In the genomic region with DNA sequence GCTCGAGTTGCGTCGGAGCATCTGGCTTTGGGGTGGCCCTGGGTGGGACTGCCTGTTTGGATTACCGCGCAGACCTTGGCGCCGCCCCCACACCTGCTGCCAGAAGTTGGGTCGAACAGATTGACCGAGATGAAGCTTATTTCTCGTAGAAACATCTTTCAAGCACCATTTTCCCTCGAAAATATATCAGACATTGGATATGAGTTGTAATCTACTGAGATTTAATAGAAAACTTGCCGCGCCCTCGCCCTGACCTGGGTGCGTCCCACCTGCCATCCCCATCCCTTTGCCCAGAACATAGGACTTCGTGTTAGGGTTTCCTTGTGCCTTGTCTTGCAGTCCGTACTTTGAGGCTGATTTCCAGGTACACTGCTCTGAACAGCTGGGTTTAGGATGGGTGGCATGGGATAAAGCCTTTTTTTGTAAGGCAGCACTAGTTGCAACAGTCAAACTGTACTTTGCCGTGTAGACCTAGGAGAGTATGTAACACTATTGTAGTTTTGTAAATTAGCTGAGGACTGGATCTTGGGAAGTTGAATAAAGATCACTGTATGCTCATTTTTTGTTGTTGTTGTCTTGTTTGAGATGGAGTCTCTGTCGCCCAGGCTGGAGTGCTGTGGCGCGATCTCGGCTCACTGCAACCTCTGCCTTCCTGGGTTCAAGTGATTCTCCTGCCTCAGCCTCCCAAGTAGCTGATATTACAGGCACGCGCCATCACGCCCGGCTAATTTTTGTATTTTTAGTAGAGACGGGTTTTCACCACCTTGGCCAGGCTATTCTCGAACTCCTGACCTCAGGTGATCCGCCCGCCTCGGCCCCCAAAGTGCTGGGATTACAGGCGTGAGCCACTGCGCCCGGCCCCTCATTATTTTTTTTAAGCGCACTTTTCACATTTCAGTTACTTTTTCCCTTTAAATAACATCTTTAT, we compare ENCODE assay signal across 8 cellular contexts. TPM values are rescaled to one million over a fixed set of nuclear protein-coding genes. Genes with fewer than 3 reads are reported as not detected.
DNase-seq lines count a peak whose midpoint lies in the region; ATAC-seq, FAIRE-seq and TF ChIP-seq lines count a peak whose summit lies in the region.

No MANE protein-coding gene starts in this region.

- no peak overlapping the region for H3K56ac ChIP-seq in H9 (ENCODE audit: insufficient read length, low read depth, low read length)

- no peak overlapping the region for H4K8ac ChIP-seq in H9 (replicated peaks; ENCODE audit: insufficient read length, low read depth, low read length)

- WGBS in H9 (ENCODE audit: extremely low coverage, insufficient read length, low lambda C conversion rate) = no CpG with 5 or more reads among the region's 35 CpGs
- WGBS in gastroesophageal sphincter (ENCODE audit: low coverage in 1 of 2), 2 donors = 44 to 54% methylated on average over 12 to 28 of the region's 35 CpGs
- WGBS in small intestine, 3 donors = 43 to 45% (median 44%) methylated on average over 35 of the region's 35 CpGs

- H3K27me3 Mint-ChIP-seq in H9 (ENCODE audit: low read depth) = peaks cover 2% of the 10 kb centered on the region; the same call in 1 of the 2 replicates

- peaks cover 20% of the 10 kb centered on the region; the same call in 1 of the 2 replicates for H3K79me2 ChIP-seq in H9 (ENCODE audit: insufficient read depth, low read length)

- no peak overlapping the region for H4K5ac ChIP-seq in H9 (ENCODE audit: insufficient read length, low read depth, low read length)

- no peaks in the 10 kb centered on the region for H3K36me3 ChIP-seq in SK-N-MC (ENCODE audit: insufficient read depth, low read length)
- H3K36me3 ChIP-seq in gastroesophageal sphincter = no peaks in the 10 kb centered on the region
- H3K36me3 ChIP-seq in small intestine (ENCODE audit: control insufficient read depth in 2 of 2, insufficient read depth in 2 of 2, low read length in 2 of 2) = no peaks in the 10 kb centered on the region

- H3K4me2 ChIP-seq in H9 (ENCODE audit: insufficient read depth, insufficient read length, low read length) = peak overlapping the region; percentile 98

- H2AFZ ChIP-seq in H9 (ENCODE audit: low read length) = no peak overlapping the region

- H3K23ac ChIP-seq in H9 (ENCODE audit: insufficient read length, low read depth, low read length) = no peak overlapping the region

- no peak overlapping the region for H2BK15ac ChIP-seq in H9 (ENCODE audit: low read depth, low read length)

- H3K9ac ChIP-seq in H9 (ENCODE audit: extremely low read depth, insufficient read length, low read length) (peak overlapping the region; percentile 94), SK-N-MC (ENCODE audit: insufficient read length) (peak overlapping the region; percentile 79)

- no peak overlapping the region; the same call in 1 of the 2 replicates for H3K4ac ChIP-seq in H9 (ENCODE audit: low read depth, low read length)

- H3K9me3 ChIP-seq in H9 (ENCODE audit: control insufficient read depth, low read depth, low read length) (no peaks in the 10 kb centered on the region), SK-N-MC (ENCODE audit: low read depth, low read length) (no peaks in the 10 kb centered on the region), gastroesophageal sphincter (no peaks in the 10 kb centered on the region), small intestine (ENCODE audit: control insufficient read depth, low read depth) (no peaks in the 10 kb centered on the region)

- no peak overlapping the region for H2BK5ac ChIP-seq in H9 (ENCODE audit: insufficient read length, low read length)

- TF ChIP-seq CTCF in H9 (conservative IDR thresholded peaks at IDR 0.05) (no peak), gastroesophageal sphincter (IDR thresholded peaks at IDR 0.05) (no peak)

- no peak overlapping the region for H2BK20ac ChIP-seq in H9 (ENCODE audit: low read depth, low read length, poor library complexity, severe bottlenecking)

- H3K27me3 ChIP-seq in H9 (ENCODE audit: insufficient read depth, low read length) (no peaks in the 10 kb centered on the region), gastroesophageal sphincter (no peaks in the 10 kb centered on the region), small intestine (ENCODE audit: control insufficient read depth in 2 of 2, insufficient read depth in 2 of 2, low read length in 2 of 2) (no peaks in the 10 kb centered on the region)

- DNase-seq in H9 (no peak), SK-N-MC (ENCODE audit: low read depth, low spot score) (no peak), small intestine (peak; percentile 40), NCI-H1436 (lab: John Stamatoyannopoulos, UW) (no peak), NCI-H1048 (lab: John Stamatoyannopoulos, UW) (no peak)

- peaks cover 4 to 11% (median 10%) of the 10 kb centered on the region in 3 experiments for H3K36me3 Mint-ChIP-seq in H9 (ENCODE audit: insufficient read depth in 1 of 3, low read depth in 3 of 3)

- no peak overlapping the region for H3T11ph ChIP-seq in H9 (ENCODE audit: low read length)

- H3K14ac ChIP-seq in H9 (ENCODE audit: insufficient read depth, low read length) = peak overlapping the region; percentile 81

- no peak for FAIRE-seq in small intestine (lab: Jason Lieb, UNC)

- no peaks in the 10 kb centered on the region for H4K20me1 ChIP-seq in H9 (ENCODE audit: control insufficient read depth, insufficient read depth, insufficient read length)

- H3K4me1 ChIP-seq in H9 (ENCODE audit: insufficient read depth, low read length) (no peaks in the 10 kb centered on the region; the same call in 1 of the 2 replicates), gastroesophageal sphincter (peaks cover 0 to 32% (median 7%) of the 10 kb centered on the region in 3 donors), small intestine (ENCODE audit: control insufficient read depth in 2 of 2, insufficient read depth in 1 of 2, low read depth in 1 of 2, low read length in 1 of 2) (peaks cover 0 to 3% of the 10 kb centered on the region in 2 donors)

- H2AK5ac ChIP-seq in H9 (ENCODE audit: insufficient read length, low read length) = no peak overlapping the region

- no peak overlapping the region for H4K91ac ChIP-seq in H9 (ENCODE audit: insufficient read length, low read depth, low read length)

- H3K4me3 ChIP-seq in SK-N-MC (peak overlapping the region; percentile 100), gastroesophageal sphincter (peak overlapping the region; percentile 68 to 82), small intestine (ENCODE audit: low read depth in 1 of 2, low read length in 2 of 2) (peak overlapping the region; percentile 26 to 80)

- H3K27ac Mint-ChIP-seq in H9 = peak overlapping the region; percentile 98 to 99 (median 99)

- peak overlapping the region; percentile 91 to 94 for H3K4me3 Mint-ChIP-seq in H9

- peaks cover 4% of the 10 kb centered on the region for H3K23me2 ChIP-seq in H9 (ENCODE audit: insufficient read length, low read depth, low read length, poor library complexity, severe bottlenecking)

- no peak for TF ChIP-seq EP300 in gastroesophageal sphincter (IDR thresholded peaks at IDR 0.05)

- no peak overlapping the region for H2BK120ac ChIP-seq in H9 (ENCODE audit: low read depth, low read length, poor library complexity, severe bottlenecking)

- peaks cover 9 to 19% of the 10 kb centered on the region in 2 experiments for H3K4me1 Mint-ChIP-seq in H9

- peaks cover 3% of the 10 kb centered on the region for H3K79me1 ChIP-seq in H9 (ENCODE audit: insufficient read depth, low read depth, low read length, poor library complexity, severe bottlenecking)

- H3K27ac ChIP-seq in H9 (ENCODE audit: insufficient read length, low read depth, low read length) = peak overlapping the region; percentile 42
- H3K27ac ChIP-seq in SK-N-MC = peak overlapping the region; percentile 58; the same call in 1 of the 2 replicates
- peak overlapping the region; percentile 90 to 99 (median 98) for H3K27ac ChIP-seq in gastroesophageal sphincter
- peak overlapping the region; percentile 97 to 99 for H3K27ac ChIP-seq in small intestine (ENCODE audit: low read depth in 1 of 2, low read length in 1 of 2)

- H3K18ac ChIP-seq in H9 (ENCODE audit: insufficient read length, low read depth, low read length) = peak overlapping the region; percentile 53

- no peak overlapping the region for H2BK12ac ChIP-seq in H9 (ENCODE audit: insufficient read length, low read depth, low read length)

- no peak for TF ChIP-seq POLR2A in gastroesophageal sphincter (IDR thresholded peaks at IDR 0.05)

- no peaks in the 10 kb centered on the region; a peak in 1 of 5 replicates for H3K9me3 Mint-ChIP-seq in H9

- ATAC-seq in gastroesophageal sphincter (no peak), HG03108 (IDR thresholded peaks at IDR 0.05; ENCODE audit: unreplicated experiment) (no peak), esophagus mucosa (no peak)

RNA-seq across cellular contexts. Expression of a gene that starts 1.0 kb away (rescaled TPM):
- total RNA-seq in H9 (2021) (75.3 and 77.3 TPM in 2 replicates), gastroesophageal sphincter (100 to 1,000 TPM; 112 to 222 (median 137) TPM), esophagus mucosa (99.2 TPM)
- 100 to 1,000 TPM in 2 of 3 donors, 10 to 100 TPM in 1; 66.8 to 136 (median 124) TPM for polyA plus RNA-seq in small intestine

RNA-seq across cellular contexts. Expression of a gene that starts 25.4 kb away (rescaled TPM):
- 60.3 and 62.4 TPM in 2 replicates for total RNA-seq in H9 (2021)
- total RNA-seq in gastroesophageal sphincter = 100 to 1,000 TPM; 124 to 193 (median 160) TPM
- 10 to 100 TPM; 64.8 to 83.9 (median 76.2) TPM for polyA plus RNA-seq in small intestine
- total RNA-seq in esophagus mucosa = 33.9 TPM

RNA-seq across cellular contexts. Expression of a gene that starts 33.7 kb away (rescaled TPM):
- total RNA-seq in H9 (2021) (113 and 120 TPM in 2 replicates), gastroesophageal sphincter (10 to 100 TPM; 34.2 to 46.4 (median 41.4) TPM), esophagus mucosa (51.8 TPM)
- polyA plus RNA-seq in small intestine = 100 to 1,000 TPM in 2 of 3 donors, 10 to 100 TPM in 1; 62.2 to 359 (median 336) TPM

Comparison
In these comparisons a context has a peak if more than half of its experiments do, and no peak if none do; other contexts are left out.
1. H3K27ac ChIP-seq: peak in every context shown above with its lines; median percentile 98 in small intestine; 98 in gastroesophageal sphincter; 58 in SK-N-MC; 42 in H9.